Comparison of ENCODE assay signal across 8 cellular contexts in the genomic region with DNA sequence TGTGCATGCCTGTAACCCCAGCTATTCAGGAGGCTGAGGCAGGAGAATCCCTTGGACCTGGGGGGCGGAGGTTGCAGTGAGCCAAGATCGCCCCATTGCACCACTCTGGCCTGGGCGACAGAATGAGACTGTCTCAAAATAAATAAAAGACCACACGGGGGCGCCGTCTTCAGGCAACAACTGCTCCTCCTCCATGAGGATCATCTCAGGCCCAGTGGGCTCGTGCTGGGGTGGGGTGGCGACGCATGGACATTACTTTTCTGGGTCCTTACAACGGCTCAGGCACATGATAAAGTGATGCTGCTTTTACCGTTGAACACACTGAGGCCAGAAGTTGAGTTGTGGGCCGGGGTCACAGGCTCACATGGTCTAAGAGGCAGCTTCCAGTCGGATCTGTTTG. TPM values are rescaled to one million over a fixed set of nuclear protein-coding genes. Genes with fewer than 3 reads are reported as not detected.
DNase-seq lines count a peak whose midpoint lies in the region; ATAC-seq and TF ChIP-seq lines count a peak whose summit lies in the region.

No MANE protein-coding gene starts in this region.

- DNase-seq in COLO829 (ENCODE audit: low spot score) = peak; percentile 30
- peak; percentile 43 for DNase-seq in SKM-1 (lab: John Stamatoyannopoulos, UW; ENCODE audit: unreplicated experiment)
- DNase-seq in endodermal cell = peak; percentile 90
- DNase-seq in progenitor cell of endocrine pancreas (ENCODE audit: low spot score, unreplicated experiment) = no peak
- DNase-seq in tibial artery = no peak
- DNase-seq in NK-92 (lab: John Stamatoyannopoulos, UW; ENCODE audit: unreplicated experiment) = no peak
- DNase-seq in T-helper 17 cell = no peak

- H3K27me3 ChIP-seq in endodermal cell (ENCODE audit: control insufficient read depth, insufficient read depth, low read length, poor library complexity, severe bottlenecking) (no peaks in the 10 kb centered on the region), tibial artery (peaks cover 0 to 50% of the 10 kb centered on the region in 2 donors)

- intact Hi-C loops in tibial artery (cut with DNase I; ENCODE audit: low total_unique reads) = no loop called here

- no peaks in the 10 kb centered on the region for H3K36me3 ChIP-seq in HEK293 (ENCODE audit: control insufficient read depth in 2 of 2, insufficient read depth in 1 of 2, low read length in 2 of 2)
- H3K36me3 ChIP-seq in endodermal cell (ENCODE audit: control insufficient read depth, insufficient read depth, low read length) = no peaks in the 10 kb centered on the region
- H3K36me3 ChIP-seq in tibial artery = no peaks in the 10 kb centered on the region

- TF ChIP-seq CTCF in HEK293 (tag by site-specific recombination; IDR thresholded peaks at IDR 0.05) (peak; percentile 47), endodermal cell (conservative IDR thresholded peaks at IDR 0.05) (peak; percentile 86), progenitor cell of endocrine pancreas (IDR thresholded peaks at IDR 0.05; ENCODE audit: unreplicated experiment) (peak; percentile 60), tibial artery (IDR thresholded peaks at IDR 0.05) (no peak)

- CTCF ChIA-PET in HEK293 (lab: Yijun Ruan, JAX) = interaction anchor here (0.6 to 1.9 kb wide), 10 partner anchors 9 to 151 kb away, joined by 3 to 6 read pairs (median 4); no protein-coding TSS in a partner anchor

- peaks cover 4% of the 10 kb centered on the region for H3K4me1 Mint-ChIP-seq in endodermal cell
- H3K4me1 Mint-ChIP-seq in progenitor cell of endocrine pancreas (ENCODE audit: low read depth) = peaks cover 11% of the 10 kb centered on the region
- H3K4me1 Mint-ChIP-seq in T-helper 17 cell = peaks cover 37% of the 10 kb centered on the region

- H3K9me3 Mint-ChIP-seq in endodermal cell (no peaks in the 10 kb centered on the region), progenitor cell of endocrine pancreas (ENCODE audit: low read depth) (no peaks in the 10 kb centered on the region)

- no peaks in the 10 kb centered on the region for H3K4me1 ChIP-seq in HEK293 (ENCODE audit: control insufficient read depth, insufficient read depth, low read length)
- H3K4me1 ChIP-seq in endodermal cell (ENCODE audit: control insufficient read depth, insufficient read depth, low read length) = no peaks in the 10 kb centered on the region
- no peaks in the 10 kb centered on the region for H3K4me1 ChIP-seq in tibial artery

- H3K27ac ChIP-seq in HEK293 (ENCODE audit: extremely low read depth, low read depth, low read length) (no peak overlapping the region), endodermal cell (ENCODE audit: low read depth, low read length) (no peak overlapping the region), tibial artery (no peak overlapping the region)

- H3K9me3 ChIP-seq in HEK293 (ENCODE audit: control insufficient read depth, insufficient read depth, low read depth, low read length) (no peaks in the 10 kb centered on the region), endodermal cell (ENCODE audit: control insufficient read depth, low read length) (no peaks in the 10 kb centered on the region), tibial artery (no peaks in the 10 kb centered on the region), T-helper 17 cell (ENCODE audit: control insufficient read depth, low read length, poor library complexity, severe bottlenecking) (no peaks in the 10 kb centered on the region)

- H3K4me3 ChIP-seq in HEK293 (ENCODE audit: low read depth, low read length) (no peak overlapping the region), endodermal cell (ENCODE audit: low read length) (no peak overlapping the region), tibial artery (no peak overlapping the region)

- H3K36me3 Mint-ChIP-seq in endodermal cell (ENCODE audit: low read depth) (no peaks in the 10 kb centered on the region), progenitor cell of endocrine pancreas (ENCODE audit: insufficient read depth) (no peaks in the 10 kb centered on the region), T-helper 17 cell (ENCODE audit: low read depth) (no peaks in the 10 kb centered on the region)

- no peak for ATAC-seq in T-helper 17 cell

- H3K27me3 Mint-ChIP-seq in endodermal cell (ENCODE audit: insufficient read depth) (no peaks in the 10 kb centered on the region), progenitor cell of endocrine pancreas (peaks cover 14% of the 10 kb centered on the region), T-helper 17 cell (peaks cover 19% of the 10 kb centered on the region)

- no peak overlapping the region for H3K9ac ChIP-seq in endodermal cell (ENCODE audit: extremely low read depth, low read length, poor library complexity, severe bottlenecking)

- WGBS in endodermal cell (ENCODE audit: insufficient coverage in 1 of 2, insufficient read length in 1 of 2), 2 experiments = 54 to 59% methylated on average over 13 of the region's 13 CpGs

- H3K27ac Mint-ChIP-seq in endodermal cell (no peak overlapping the region), progenitor cell of endocrine pancreas (no peak overlapping the region), T-helper 17 cell (no peak overlapping the region)

- POLR2A ChIA-PET in HEK293 (lab: Yijun Ruan, JAX) = interaction anchor here (0.7 kb wide), 1 partner anchor 419 kb away, joined by 3 read pairs; no protein-coding TSS in a partner anchor

- H3K4me3 Mint-ChIP-seq in endodermal cell (no peak overlapping the region), progenitor cell of endocrine pancreas (ENCODE audit: low read depth) (no peak overlapping the region), T-helper 17 cell (no peak overlapping the region)

TF ChIP-seq in HEK293, 187 proteins besides CTCF, POLR2A, EP300 and RAD21 (continues in another document):
- TF ChIP-seq ZNF747 (tag by site-specific recombination; IDR thresholded peaks at IDR 0.05) (no peak), ZBTB48 (tag by site-specific recombination; IDR thresholded peaks at IDR 0.05) (no peak), ZNF596 (tag by site-specific recombination; IDR thresholded peaks at IDR 0.05) (no peak), ZNF701 (tag by site-specific recombination; IDR thresholded peaks at IDR 0.05) (no peak), ZEB2 (tag by site-specific recombination; IDR thresholded peaks at IDR 0.05) (no peak), ZNF658 (tag by site-specific recombination; IDR thresholded peaks at IDR 0.05) (no peak), ZNF654 (tag by site-specific recombination; IDR thresholded peaks at IDR 0.05; ENCODE audit: low read depth) (peak; percentile 37; the same call in 1 of the 2 replicates), ZNF791 (tag by site-specific recombination; IDR thresholded peaks at IDR 0.05) (no peak), ZNF19 (tag by site-specific recombination; IDR thresholded peaks at IDR 0.05; ENCODE audit: low read depth) (no peak), ZNF10 (tag by site-specific recombination; IDR thresholded peaks at IDR 0.05) (no peak), ZNF514 (tag by site-specific recombination; IDR thresholded peaks at IDR 0.05) (no peak), ZXDB (tag by site-specific recombination; IDR thresholded peaks at IDR 0.05) (no peak), ZNF433 (tag by site-specific recombination; IDR thresholded peaks at IDR 0.05; ENCODE audit: low read depth) (no peak), ZNF394 (tag by site-specific recombination; IDR thresholded peaks at IDR 0.05; ENCODE audit: borderline replicate concordance) (no peak), ZNF837 (tag by site-specific recombination; IDR thresholded peaks at IDR 0.05) (no peak), ZNF777 (tag by site-specific recombination; IDR thresholded peaks at IDR 0.05; ENCODE audit: borderline replicate concordance) (no peak), ZFHX2 (tag by site-specific recombination; conservative IDR thresholded peaks at IDR 0.05) (no peak), ZNF548 (tag by site-specific recombination; IDR thresholded peaks at IDR 0.05) (no peak)
- TF ChIP-seq, protein P1, sequence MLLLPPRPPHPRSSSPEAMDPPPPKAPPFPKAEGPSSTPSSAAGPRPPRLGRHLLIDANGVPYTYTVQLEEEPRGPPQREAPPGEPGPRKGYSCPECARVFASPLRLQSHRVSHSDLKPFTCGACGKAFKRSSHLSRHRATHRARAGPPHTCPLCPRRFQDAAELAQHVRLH (tag by site-specific recombination; IDR thresholded peaks at IDR 0.05) = no peak
- TF ChIP-seq, protein P2, sequence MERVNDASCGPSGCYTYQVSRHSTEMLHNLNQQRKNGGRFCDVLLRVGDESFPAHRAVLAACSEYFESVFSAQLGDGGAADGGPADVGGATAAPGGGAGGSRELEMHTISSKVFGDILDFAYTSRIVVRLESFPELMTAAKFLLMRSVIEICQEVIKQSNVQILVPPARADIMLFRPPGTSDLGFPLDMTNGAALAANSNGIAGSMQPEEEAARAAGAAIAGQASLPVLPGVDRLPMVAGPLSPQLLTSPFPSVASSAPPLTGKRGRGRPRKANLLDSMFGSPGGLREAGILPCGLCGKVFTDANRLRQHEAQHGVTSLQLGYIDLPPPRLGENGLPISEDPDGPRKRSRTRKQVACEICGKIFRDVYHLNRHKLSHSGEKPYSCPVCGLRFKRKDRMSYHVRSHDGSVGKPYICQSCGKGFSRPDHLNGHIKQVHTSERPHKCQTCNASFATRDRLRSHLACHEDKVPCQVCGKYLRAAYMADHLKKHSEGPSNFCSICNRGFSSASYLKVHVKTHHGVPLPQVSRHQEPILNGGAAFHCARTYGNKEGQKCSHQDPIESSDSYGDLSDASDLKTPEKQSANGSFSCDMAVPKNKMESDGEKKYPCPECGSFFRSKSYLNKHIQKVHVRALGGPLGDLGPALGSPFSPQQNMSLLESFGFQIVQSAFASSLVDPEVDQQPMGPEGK (tag by site-specific recombination; IDR thresholded peaks at IDR 0.05) = 0 out of 2 replicates have a peak, but pooled peaks have one; percentile 17
- TF ChIP-seq, protein P3, sequence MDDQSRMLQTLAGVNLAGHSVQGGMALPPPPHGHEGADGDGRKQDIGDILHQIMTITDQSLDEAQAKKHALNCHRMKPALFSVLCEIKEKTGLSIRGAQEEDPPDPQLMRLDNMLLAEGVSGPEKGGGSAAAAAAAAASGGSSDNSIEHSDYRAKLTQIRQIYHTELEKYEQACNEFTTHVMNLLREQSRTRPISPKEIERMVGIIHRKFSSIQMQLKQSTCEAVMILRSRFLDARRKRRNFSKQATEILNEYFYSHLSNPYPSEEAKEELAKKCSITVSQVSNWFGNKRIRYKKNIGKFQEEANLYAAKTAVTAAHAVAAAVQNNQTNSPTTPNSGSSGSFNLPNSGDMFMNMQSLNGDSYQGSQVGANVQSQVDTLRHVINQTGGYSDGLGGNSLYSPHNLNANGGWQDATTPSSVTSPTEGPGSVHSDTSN (CRISPR knock-in tag; IDR thresholded peaks at IDR 0.05) = no peak

RNA-seq across cellular contexts. Expression of a gene that starts 56.2 kb away (rescaled TPM):
- 10 to 100 TPM; 63.9 to 68.5 TPM for total RNA-seq in endodermal cell
- 41.9 TPM for polyA plus RNA-seq in endodermal cell (2013, experiment 1 of 2)
- polyA plus RNA-seq in endodermal cell (2013, experiment 2 of 2) = 41.1 TPM
- 60.0 and 70.5 TPM in 2 replicates for total RNA-seq in progenitor cell of endocrine pancreas
- total RNA-seq in T-helper 17 cell = 10 to 100 TPM; 55.2 to 59.4 TPM

RNA-seq across cellular contexts. Expression of a gene that starts 56.3 kb away (rescaled TPM):
- total RNA-seq in endodermal cell (10 to 100 TPM; 22.5 to 26.0 TPM), progenitor cell of endocrine pancreas (23.9 and 25.9 TPM in 2 replicates), T-helper 17 cell (10 to 100 TPM; 35.3 to 36.0 TPM)
- 20.1 TPM for polyA plus RNA-seq in endodermal cell (2013, experiment 1 of 2)
- 19.2 TPM for polyA plus RNA-seq in endodermal cell (2013, experiment 2 of 2)

Comparison
In these comparisons a context has a peak if more than half of its experiments do, and no peak if none do; other contexts are left out.
1. DNase-seq: peak in COLO829 (single experiment), SKM-1 (single experiment) and endodermal cell (single experiment); none in progenitor cell of endocrine pancreas (single experiment), tibial artery (0 of 2), NK-92 (single experiment) and T-helper 17 cell (0 of 3).
2. CTCF ChIP-seq: peak in HEK293 (single experiment), endodermal cell (single experiment) and progenitor cell of endocrine pancreas (single experiment); none in tibial artery (0 of 2).